ENCODE assay signal across 20 cellular contexts in the genomic region with DNA sequence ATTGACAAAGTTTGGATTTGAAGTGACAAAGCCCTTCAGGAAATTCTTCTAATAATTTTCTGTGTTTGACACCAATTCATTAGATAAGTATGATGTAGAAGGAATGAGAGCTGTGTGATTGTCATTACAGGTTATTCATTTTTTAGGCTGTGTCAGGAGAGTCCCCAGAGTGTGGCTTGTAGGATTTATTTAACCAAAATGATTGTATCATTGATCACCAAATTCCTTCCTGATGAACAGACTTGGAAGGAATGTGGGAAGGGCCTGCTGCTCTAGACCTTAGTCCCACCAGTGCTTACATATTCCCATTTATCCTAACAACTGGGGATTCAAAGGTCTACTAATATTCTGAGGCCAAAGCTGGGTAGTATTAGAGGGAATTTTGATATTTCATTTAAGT.
"Had no signal": no experiment of that assay in that cellular context is flagged by ENCODE, and none has a peak within 500 bp of the region (broad histone marks: within the 10 kb centered on the region; RNA-seq: fewer than 3 reads in every experiment).

No MANE protein-coding gene starts in this region.

- H3K4me3 Mint-ChIP-seq: activated naive CD8-positive, alpha-beta T cell; effector memory CD8-positive, alpha-beta T cell; mesothelial cell of epicardium; nephron had no signal

- H3K27me3 ChIP-seq: body of pancreas, gastroesophageal sphincter, thyroid gland, uterus had no signal

- H3K9me3 ChIP-seq: body of pancreas, thyroid gland had no signal

- H3K27ac ChIP-seq: body of pancreas, gastroesophageal sphincter, lower lobe of right lung, thyroid gland, uterus, WERI-Rb-1 had no signal

- H3K27ac Mint-ChIP-seq: activated naive CD8-positive, alpha-beta T cell; effector memory CD8-positive, alpha-beta T cell; mesothelial cell of epicardium; nephron had no signal

- DNase-seq: activated CD4-positive, alpha-beta T cell treated with anti-CD3 and anti-CD28 coated beads for 1 hour; activated CD8-positive, alpha-beta memory T cell treated with anti-CD3 and anti-CD28 coated beads for 24 hours; activated CD8-positive, alpha-beta memory T cell treated with anti-CD3 and anti-CD28 coated beads, Interleukin-2, amount 50 U/mL, for 48 hours; activated gamma-delta T cell treated with Interleukin-2 at 50 U/mL for 16 hours; body of pancreas; caudate nucleus; effector memory CD8-positive, alpha-beta T cell; lower lobe of right lung; posterior cingulate gyrus; retina; stimulated activated CD8-positive, alpha-beta memory T cell treated with anti-CD3 and anti-CD28 coated beads, Interleukin-4, amount 100 ng/mL, for 48 hours; stimulated activated naive CD4-positive, alpha-beta T cell treated with Interleukin-2 at 50 U/mL for 16 hours; T-helper 2 cell; thyroid gland; uterus; WERI-Rb-1 had no signal

- H3K4me1 Mint-ChIP-seq: nephron had no signal

- H3K4me3 ChIP-seq: body of pancreas, gastroesophageal sphincter, lower lobe of right lung, thyroid gland, uterus had no signal

- H3K36me3 ChIP-seq: gastroesophageal sphincter, lower lobe of right lung, thyroid gland, uterus, WERI-Rb-1 had no signal

- ATAC-seq: body of pancreas; effector memory CD8-positive, alpha-beta T cell; gastroesophageal sphincter; lower lobe of right lung had no signal

- H3K4me1 ChIP-seq: body of pancreas, gastroesophageal sphincter, lower lobe of right lung, thyroid gland, uterus had no signal

- H3K36me3 Mint-ChIP-seq: activated naive CD8-positive, alpha-beta T cell had no signal
